Comparison of ENCODE assay signal across 8 cellular contexts in the genomic region with DNA sequence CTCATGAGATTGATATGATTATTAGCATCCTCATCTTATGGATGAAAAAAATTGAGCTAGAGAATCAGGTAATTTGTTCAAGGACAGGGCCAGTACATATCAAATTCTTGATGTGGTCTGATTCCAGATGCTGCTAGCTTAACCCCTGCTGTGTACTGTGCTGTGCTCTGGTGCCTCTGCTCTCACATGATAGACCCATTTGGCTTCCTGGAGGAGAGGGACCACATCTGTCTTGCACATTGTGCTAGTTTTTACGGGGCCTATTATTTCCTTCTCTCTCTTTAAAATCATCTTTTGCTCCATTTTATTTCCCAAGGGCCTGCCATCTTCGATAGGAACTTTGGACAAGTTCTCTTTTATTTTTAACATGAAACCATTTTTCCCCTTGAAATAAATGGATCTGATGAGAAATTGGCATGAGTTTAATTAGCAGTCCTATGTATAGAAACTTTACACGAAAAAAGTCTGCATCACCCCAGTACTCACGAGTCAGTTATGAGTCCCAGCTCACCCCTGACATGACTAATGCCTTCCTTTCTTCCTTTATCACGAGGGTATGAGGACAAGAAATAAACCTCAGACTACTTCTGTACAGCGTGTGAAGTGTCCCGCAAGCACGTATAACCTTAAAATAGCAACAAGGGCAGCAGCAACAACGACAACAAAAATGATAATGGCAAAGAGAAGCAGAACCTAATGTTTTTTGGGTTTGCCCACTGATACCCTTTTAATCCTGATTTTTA. TPM values are rescaled to one million over a fixed set of nuclear protein-coding genes. Genes with fewer than 3 reads are reported as not detected.
DNase-seq lines count a peak whose midpoint lies in the region; ATAC-seq, FAIRE-seq and TF ChIP-seq lines count a peak whose summit lies in the region.

No MANE protein-coding gene starts in this region.

- peak; percentile 75 for ATAC-seq in GM21529 (IDR thresholded peaks at IDR 0.05; ENCODE audit: unreplicated experiment)

- TF ChIP-seq CTCF in lower leg skin (IDR thresholded peaks at IDR 0.05): no peak

- intact Hi-C loops in head of caudate nucleus (cut with DNase I) (no loop called here), lower leg skin (cut with DNase I; ENCODE audit: low total_unique reads) (no loop called here)

- 41 to 45% methylated on average over 9 of the region's 9 CpGs for WGBS in lower leg skin, 2 donors

- FAIRE-seq in urothelium cell line (lab: Jason Lieb, UNC): no peak

- DNase-seq in ELR (ENCODE audit: low read depth) (peak; percentile 98), Kasumi-1 (lab: John Stamatoyannopoulos, UW) (peak; percentile 86 to 88), dedifferentiated amniotic fluid mesenchymal stem cell (ENCODE audit: extremely low spot score) (peak; percentile 62), urothelium cell line (ENCODE audit: low spot score) (peak; percentile 23), NCI-H128 (lab: John Stamatoyannopoulos, UW; ENCODE audit: unreplicated experiment) (no peak), head of caudate nucleus (no peak), lower leg skin (ENCODE audit: low spot score in 2 of 2) (no peak)

- no peak overlapping the region for H3K4me3 ChIP-seq in lower leg skin (ENCODE audit: low read depth, poor library complexity, severe bottlenecking)

- no peak for TF ChIP-seq POLR2A in lower leg skin (IDR thresholded peaks at IDR 0.05)

RNA-seq across cellular contexts. Expression of a gene that starts 26.5 kb away (rescaled TPM):
- 10 to 100 TPM; 26.1 to 51.7 (median 33.3) TPM for total RNA-seq in lower leg skin

Comparison
In these comparisons a context has a peak if more than half of its experiments do, and no peak if none do; other contexts are left out.
1. DNase-seq: peak in ELR (single experiment), Kasumi-1 (2 of 2), dedifferentiated amniotic fluid mesenchymal stem cell (single experiment) and urothelium cell line (single experiment); none in NCI-H128 (single experiment), head of caudate nucleus (0 of 42) and lower leg skin (0 of 2).